In the genomic region with DNA sequence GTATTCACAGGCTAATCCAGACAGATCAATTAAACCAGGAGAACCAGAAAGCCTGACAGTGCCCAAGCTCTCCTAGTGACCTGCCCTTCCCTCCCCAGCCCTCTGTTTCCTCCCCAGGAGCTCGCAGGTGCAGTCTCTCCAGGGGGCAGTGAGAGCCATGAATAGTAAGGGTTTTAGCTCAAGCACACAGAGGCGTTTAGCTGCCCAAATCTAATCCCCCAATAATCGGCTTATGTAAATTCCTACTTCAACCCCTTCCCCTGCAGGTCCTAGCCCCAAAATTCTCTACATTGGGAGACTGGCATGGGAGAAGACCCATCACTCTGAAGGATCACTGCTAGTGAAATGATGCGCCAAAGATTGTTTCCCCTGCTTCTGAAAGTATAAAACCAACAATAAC, we compare ENCODE assay signal across 20 cellular contexts. TPM values are rescaled to one million over a fixed set of nuclear protein-coding genes. Genes with fewer than 3 reads are reported as not detected.
A peak's percentile ranks its signal among the peaks of the same experiment; 100 is the strongest.
DNase-seq lines count a peak whose midpoint lies in the region; ATAC-seq and TF ChIP-seq lines count a peak whose summit lies in the region.
"Had no signal": no experiment of that assay in that cellular context is flagged by ENCODE, and none has a peak within 500 bp of the region (broad histone marks: within the 10 kb centered on the region; RNA-seq: fewer than 3 reads in every experiment).

No MANE protein-coding gene starts in this region.

- H3F3A ChIP-seq in GM23338 (replicated peaks; ENCODE audit: low read depth): 0 out of 2 replicates have a peak, but pooled peaks cover 3% of the 10 kb centered on the region

- no peaks in the 10 kb centered on the region for H3K79me2 ChIP-seq in GM23338 (replicated peaks; ENCODE audit: insufficient read depth)

- DNase-seq in GM23338 (ENCODE audit: low spot score): peak; percentile 33
- peak; percentile 80 for DNase-seq in NCI-H146 (lab: John Stamatoyannopoulos, UW)
- peak; percentile 95 for DNase-seq in NCI-H82 treated with DMSO at 0.1 percent for 48 hours (lab: John Stamatoyannopoulos, UW; ENCODE audit: unreplicated experiment)
- DNase-seq in iPS-NIHi11 (ENCODE audit: low spot score): peak; percentile 19
- no peak for DNase-seq in dedifferentiated amniotic fluid mesenchymal stem cell (ENCODE audit: extremely low spot score)
- no peak for DNase-seq in stimulated activated CD4-positive, alpha-beta T cell treated with anti-CD3 and anti-CD28 coated beads, Interleukin-1b, Interleukin-23, amount 100 ng/mL, for 48 hours
- DNase-seq: DMS53, KBM-7, NCI-H1048, NCI-H2029, NCI-H226, OCI-M1, RPMI8226 had no signal

- peaks cover 21% of the 10 kb centered on the region for H3K4me1 Mint-ChIP-seq in GM23338

- no peak overlapping the region for H3K27ac ChIP-seq in GM23338 (ENCODE audit: low read depth)
- H3K27ac ChIP-seq: BLaER1 had no signal

- TF ChIP-seq CTCF in GM23338 (conservative IDR thresholded peaks at IDR 0.05; ENCODE audit: low read depth in 2 of 2): no peak

- H3K4me1 ChIP-seq in GM23338 (ENCODE audit: insufficient read depth): peaks cover 11% of the 10 kb centered on the region

- no peaks in the 10 kb centered on the region for H3K9me2 ChIP-seq in GM23338 (ENCODE audit: insufficient read depth)

- no peak overlapping the region for H3K4me2 ChIP-seq in GM23338
- H3K4me2 ChIP-seq: BLaER1 had no signal

- peaks cover 13% of the 10 kb centered on the region for H3K27me3 Mint-ChIP-seq in GM23338 (ENCODE audit: insufficient read depth, low read depth, poor library complexity)

- no peak overlapping the region for H3K27ac Mint-ChIP-seq in GM23338

- no peak overlapping the region for H2AFZ ChIP-seq in GM23338

- no peaks in the 10 kb centered on the region for H3K36me3 ChIP-seq in GM23338 (ENCODE audit: insufficient read depth)
- H3K36me3 ChIP-seq: BLaER1 had no signal

- no peaks in the 10 kb centered on the region for H3K9me3 Mint-ChIP-seq in GM23338

- H3K4me3 ChIP-seq in GM23338: no peak overlapping the region
- H3K4me3 ChIP-seq: BLaER1, GM12878 had no signal

- no peak overlapping the region for H3K4me3 Mint-ChIP-seq in GM23338

- peaks cover 20% of the 10 kb centered on the region for H3K27me3 ChIP-seq in GM23338 (ENCODE audit: insufficient read depth)

- no peaks in the 10 kb centered on the region for H3K36me3 Mint-ChIP-seq in GM23338 (ENCODE audit: low read depth)

- peak; percentile 17 for ATAC-seq in GM23338
- no peak for ATAC-seq in HG03521 (IDR thresholded peaks at IDR 0.05; ENCODE audit: unreplicated experiment)
- ATAC-seq in HG02642 (IDR thresholded peaks at IDR 0.05; ENCODE audit: poor library complexity, unreplicated experiment): no peak
- ATAC-seq: GM12878, HCT116 had no signal

- H4K20me1 ChIP-seq in GM23338 (replicated peaks; ENCODE audit: insufficient read depth): no peaks in the 10 kb centered on the region

TF ChIP-seq in GM23338, 12 proteins besides CTCF, POLR2A, EP300 and RAD21:
- TF ChIP-seq STAT1 (IDR thresholded peaks at IDR 0.05; ENCODE audit: unreplicated experiment) (no peak), ZNF331 (CRISPR knock-in tag; IDR thresholded peaks at IDR 0.05; ENCODE audit: low read depth) (no peak)

RNA-seq across cellular contexts. Expression of a gene that starts 10.5 kb away (rescaled TPM):
- total RNA-seq in GM23338 (2014; rRNA removed; shearing (Covaris generic)): not detected in 2 replicates
- 0.37 and 0.79 TPM in 2 replicates for polyA plus RNA-seq in GM23338 (2016; fragmentation: Nextera tagmentation; extraction: Ambion mirVana)
- total RNA-seq: M059J; T-helper 2 cell treated with Interferon-gamma antibody and Interleukin-4, amounts not matched to agents 100 ng/mL and 5 ng/mL, for 36 hours had no signal

RNA-seq across cellular contexts. Expression of a gene that starts 42.5 kb away (rescaled TPM):
- total RNA-seq in GM23338 (2014; rRNA removed; shearing (Covaris generic)): 14.7 and 18.1 TPM in 2 replicates
- polyA plus RNA-seq in GM23338 (2016; fragmentation: Nextera tagmentation; extraction: Ambion mirVana): 8.0 and 9.4 TPM in 2 replicates

Comparison
In these comparisons a context has a peak if more than half of its experiments do, and no peak if none do; other contexts are left out.
1. DNase-seq: peak in GM23338 (single experiment), NCI-H146 (single experiment), NCI-H82 treated with DMSO at 0.1 percent for 48 hours (single experiment) and iPS-NIHi11 (single experiment); none in dedifferentiated amniotic fluid mesenchymal stem cell (single experiment) and stimulated activated CD4-positive, alpha-beta T cell treated with anti-CD3 and anti-CD28 coated beads, Interleukin-1b, Interleukin-23, amount 100 ng/mL, for 48 hours (single experiment).